33 cellular contexts compared by ENCODE assay signal in genomic region chr15:79515628-79516027, GRCh38.
"Had no signal": no experiment of that assay in that cellular context is flagged by ENCODE, and none has a peak within 500 bp of the region (broad histone marks: within the 10 kb centered on the region; RNA-seq: fewer than 3 reads in every experiment).

No MANE protein-coding gene starts in this region.

- DNase-seq: activated B cell treated with CpG ODN at 0.5 μM for 24 hours; activated CD4-positive, alpha-beta memory T cell treated with anti-CD3 and anti-CD28 coated beads, Interleukin-2, amount 10 ng/mL, durations not matched to agents 7 days and 5 days; activated CD4-positive, alpha-beta T cell treated with anti-CD3 and anti-CD28 coated beads for 48 hours; activated CD4-positive, alpha-beta T cell treated with anti-CD3 and anti-CD28 coated beads, Interleukin-2, amount 10 ng/mL, durations not matched to agents 7 days and 5 days; activated CD4-positive, alpha-beta T cell treated with anti-CD3 and anti-CD28 coated beads, Interleukin-2, amount 50 U/mL, for 48 hours; activated CD4-positive, CD25-positive, alpha-beta regulatory T cell treated with anti-CD3 and anti-CD28 coated beads, Interleukin-2, amount 50 U/mL, for 72 hours; activated CD8-positive, alpha-beta memory T cell treated with anti-CD3 and anti-CD28 coated beads for 24 hours; activated CD8-positive, alpha-beta memory T cell treated with anti-CD3 and anti-CD28 coated beads, Interleukin-2, amount 10 ng/mL, durations not matched to agents 7 days and 5 days; activated CD8-positive, alpha-beta memory T cell treated with anti-CD3 and anti-CD28 coated beads, Interleukin-2, amount 50 U/mL, for 48 hours; activated CD8-positive, alpha-beta T cell treated with anti-CD3 and anti-CD28 coated beads, Interleukin-2, amount 10 ng/mL, durations not matched to agents 7 days and 5 days; activated effector memory CD4-positive, alpha-beta T cell treated with anti-CD3 and anti-CD28 coated beads, Interleukin-2, amount 50 U/mL, for 16 hours; activated gamma-delta T cell treated with Interleukin-2 at 50 U/mL for 16 hours; activated naive CD4-positive, alpha-beta T cell; activated naive CD4-positive, alpha-beta T cell treated with anti-CD3 and anti-CD28 coated beads for 36 hours; activated naive CD4-positive, alpha-beta T cell treated with anti-CD3 and anti-CD28 coated beads, Interleukin-2, amount 50 U/mL, for 16 hours; activated naive CD8-positive, alpha-beta T cell treated with anti-CD3 and anti-CD28 coated beads for 36 hours; activated T-cell treated with anti-CD3 and anti-CD28 coated beads, Interleukin-2, amount 50 U/mL, for 24 hours; activated T-cell treated with anti-CD3 and anti-CD28 coated beads, Interleukin-2, amount 50 U/mL, for 72 hours; adrenal gland; amniotic stem cell; aorta; body of pancreas; brain microvascular endothelial cell; central memory CD4-positive, alpha-beta T cell; T-helper 1 cell; T-helper 2 cell; T-helper 9 cell had no signal

- H3K27me3 ChIP-seq: adrenal gland, body of pancreas, brain microvascular endothelial cell, breast epithelium had no signal

- H3K27ac ChIP-seq: adrenal gland, body of pancreas, brain microvascular endothelial cell, breast epithelium, VCaP had no signal

- H3K36me3 ChIP-seq: adrenal gland, brain microvascular endothelial cell, breast epithelium had no signal

- H3K4me1 ChIP-seq: adrenal gland, body of pancreas, breast epithelium had no signal

- H3K4me3 ChIP-seq: adrenal gland, body of pancreas, breast epithelium had no signal

- H3K9me3 ChIP-seq: adrenal gland, body of pancreas, breast epithelium had no signal

- ATAC-seq: activated CD8-positive, alpha-beta memory T cell treated with anti-CD3 and anti-CD28 coated beads, Interleukin-2, amount 10 ng/mL, durations not matched to agents 7 days and 5 days; activated CD8-positive, alpha-beta T cell treated with anti-CD3 and anti-CD28 coated beads, Interleukin-2, amount 10 ng/mL, durations not matched to agents 7 days and 5 days; activated naive CD4-positive, alpha-beta T cell treated with anti-CD3 and anti-CD28 coated beads, Interleukin-2, amount 50 U/mL, for 72 hours; activated T-cell treated with anti-CD3 and anti-CD28 coated beads, Interleukin-2, amount 50 U/mL, for 72 hours; activated T-helper 17 cell treated with anti-CD3 and anti-CD28 coated beads, Interleukin-2, amount 50 U/mL, for 72 hours; body of pancreas had no signal

- FAIRE-seq: astrocyte, TTC549 had no signal
